24 cellular contexts compared by ENCODE assay signal in the genomic region with DNA sequence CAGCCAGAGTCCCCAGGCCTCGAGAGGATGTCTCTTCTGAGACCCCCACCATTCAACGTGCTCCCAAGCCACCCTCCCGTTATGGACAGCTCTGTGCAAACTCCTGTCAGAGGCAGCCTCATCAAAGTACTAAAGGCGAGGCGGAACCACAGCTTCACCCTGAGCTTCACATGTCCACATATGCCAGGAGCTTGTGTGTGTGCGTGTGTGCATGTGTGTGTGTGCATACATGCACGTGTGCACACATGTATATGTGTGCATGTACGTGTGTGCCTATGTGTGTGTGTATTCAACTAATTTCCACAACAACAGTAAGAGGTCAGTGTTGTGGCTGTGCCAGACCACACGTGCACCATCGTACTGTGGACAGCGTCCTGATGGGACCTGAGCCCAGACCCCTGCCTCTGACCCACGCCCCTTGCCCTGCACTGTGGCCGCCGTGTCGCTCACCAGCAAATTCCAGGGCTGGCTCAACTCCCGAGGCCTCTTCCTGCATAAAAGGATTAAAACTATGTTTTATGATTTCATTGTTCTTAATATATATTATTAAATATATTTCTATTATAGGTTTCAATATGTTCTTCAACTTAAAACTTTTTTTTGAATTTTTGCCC.
"Had no signal": no experiment of that assay in that cellular context is flagged by ENCODE, and none has a peak within 500 bp of the region (broad histone marks: within the 10 kb centered on the region; RNA-seq: fewer than 3 reads in every experiment).

No MANE protein-coding gene starts in this region.

- H3K36me3 ChIP-seq: gastroesophageal sphincter, heart left ventricle, left lung, neutrophil, pancreas, thoracic aorta, tibial nerve, upper lobe of left lung, uterus had no signal

- H3K79me2 ChIP-seq: hepatocyte had no signal

- H3K27ac ChIP-seq: epithelial cell of prostate, foreskin keratinocyte, gastroesophageal sphincter, heart left ventricle, hepatocyte, left lung, neutrophil, pancreas, thoracic aorta, tibial nerve, upper lobe of left lung, uterus had no signal

- H3K4me1 Mint-ChIP-seq: mesothelial cell of epicardium; stimulated activated naive B cell treated with anti-CD40 and anti-IgM and Interleukin-4, amounts not matched to agents 10 μg/mL and 1 μg/mL and 100 μg/mL, for 72 hours had no signal

- H3K4me3 ChIP-seq: gastroesophageal sphincter, heart left ventricle, hepatocyte, left lung, pancreas, thoracic aorta, tibial nerve, upper lobe of left lung, uterus had no signal

- H3K27me3 Mint-ChIP-seq: stimulated activated naive CD8-positive, alpha-beta T cell treated with anti-CD3 and anti-CD28 coated beads, Interleukin-15, Interleukin-2, amounts not matched to agents 100 ng/mL and 50 ng/mL, for 24 hours had no signal

- H3K4me2 ChIP-seq: hepatocyte had no signal

- H3K27ac Mint-ChIP-seq: mesothelial cell of epicardium; naive thymus-derived CD8-positive, alpha-beta T cell; stimulated activated naive B cell treated with anti-CD40 and anti-IgM and Interleukin-4, amounts not matched to agents 10 μg/mL and 1 μg/mL and 100 μg/mL, for 72 hours; stimulated activated naive CD8-positive, alpha-beta T cell treated with anti-CD3 and anti-CD28 coated beads, Interleukin-15, Interleukin-2, amounts not matched to agents 100 ng/mL and 50 ng/mL, for 24 hours had no signal

- H3K36me3 Mint-ChIP-seq: mesothelial cell of epicardium had no signal

- H3K27me3 ChIP-seq: foreskin keratinocyte, gastroesophageal sphincter, heart left ventricle, hepatocyte, left lung, neutrophil, pancreas, tibial nerve, upper lobe of left lung, uterus had no signal

- ATAC-seq: esophagus mucosa; foreskin keratinocyte; gastroesophageal sphincter; heart left ventricle; left cardiac atrium; left lung; naive thymus-derived CD8-positive, alpha-beta T cell; pancreas; stimulated activated naive B cell treated with anti-CD40 and anti-IgM and Interleukin-4, amounts not matched to agents 10 μg/mL and 1 μg/mL and 100 μg/mL, for 72 hours had no signal

- DNase-seq: cortex of kidney; effector CD4-positive, alpha-beta T cell; foreskin keratinocyte; heart left ventricle; left cardiac atrium; left lung; mesenchymal stem cell; naive thymus-derived CD8-positive, alpha-beta T cell; pancreas; small intestine; stimulated activated CD4-positive, alpha-beta T cell treated with anti-CD3 and anti-CD28 coated beads, Interleukin-15, amount 100 ng/mL, for 24 hours; stimulated activated CD4-positive, alpha-beta T cell treated with anti-CD3 and anti-CD28 coated beads, Interleukin-2, amount 100 ng/mL, for 48 hours; stimulated activated naive B cell treated with anti-CD40 and anti-IgM and Interleukin-4, amounts not matched to agents 10 μg/mL and 1 μg/mL and 100 μg/mL, for 72 hours; upper lobe of left lung; uterus had no signal

- H3K4me1 ChIP-seq: foreskin keratinocyte, gastroesophageal sphincter, heart left ventricle, left lung, pancreas, tibial nerve, upper lobe of left lung, uterus had no signal

- H2AFZ ChIP-seq: hepatocyte had no signal

- H3K9me3 ChIP-seq: neutrophil, pancreas, upper lobe of left lung, uterus had no signal

- H3K4me3 Mint-ChIP-seq: mesothelial cell of epicardium; naive thymus-derived CD8-positive, alpha-beta T cell; stimulated activated naive B cell treated with anti-CD40 and anti-IgM and Interleukin-4, amounts not matched to agents 10 μg/mL and 1 μg/mL and 100 μg/mL, for 72 hours; stimulated activated naive CD8-positive, alpha-beta T cell treated with anti-CD3 and anti-CD28 coated beads, Interleukin-15, Interleukin-2, amounts not matched to agents 100 ng/mL and 50 ng/mL, for 24 hours had no signal
